In the genomic region with DNA sequence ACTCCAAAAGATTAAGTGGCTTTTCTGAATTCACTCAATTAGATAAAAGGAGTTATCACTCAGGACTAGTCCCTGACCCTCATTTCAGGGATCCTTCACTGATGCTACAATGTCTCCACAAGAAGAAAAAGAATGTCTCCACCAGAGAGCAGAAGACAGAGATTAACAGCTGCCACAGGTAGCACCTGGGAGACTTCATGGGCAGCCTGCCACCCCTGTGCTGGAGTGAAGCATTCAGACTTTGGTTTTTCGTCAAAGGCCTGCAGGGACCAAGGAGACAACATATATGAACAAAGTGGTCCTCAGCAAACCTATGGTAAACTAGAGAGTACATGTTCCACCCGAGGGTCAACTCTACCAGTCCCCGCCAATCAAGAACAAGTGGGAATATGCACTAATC, we compare ENCODE assay signal across 34 cellular contexts.
"Had no signal": no experiment of that assay in that cellular context is flagged by ENCODE, and none has a peak within 500 bp of the region (broad histone marks: within the 10 kb centered on the region; RNA-seq: fewer than 3 reads in every experiment).

No MANE protein-coding gene starts in this region.

- H3K36me3 ChIP-seq: brain microvascular endothelial cell, Peyer's patch, SJSA1, WERI-Rb-1 had no signal

- H3K9me3 Mint-ChIP-seq: activated naive CD4-positive, alpha-beta T cell treated with anti-CD3 and anti-CD28 coated beads, Interleukin-2, amount 10 ng/mL, durations not matched to agents 7 days and 5 days; activated naive CD8-positive, alpha-beta T cell treated with anti-CD3 and anti-CD28 coated beads, Interleukin-2, amount 50 U/mL, for 24 hours; central memory CD8-positive, alpha-beta T cell; T-helper 1 cell treated with Interleukin-12 subunit alpha and Interleukin-12 subunit beta and Interleukin-4 antibody, amounts not matched to agents 30 μg/mL and 1 μg/mL, for 36 hours had no signal

- H3K36me3 Mint-ChIP-seq: activated CD8-positive, alpha-beta memory T cell treated with anti-CD3 and anti-CD28 coated beads, Interleukin-2, amount 10 ng/mL, durations not matched to agents 7 days and 5 days; activated naive CD4-positive, alpha-beta T cell treated with anti-CD3 and anti-CD28 coated beads, Interleukin-2, amount 10 ng/mL, durations not matched to agents 7 days and 5 days; activated naive CD8-positive, alpha-beta T cell had no signal

- H3K4me3 Mint-ChIP-seq: activated CD4-positive, alpha-beta memory T cell treated with anti-CD3 and anti-CD28 coated beads, Interleukin-2, amount 10 ng/mL, durations not matched to agents 7 days and 5 days; activated CD8-positive, alpha-beta memory T cell treated with anti-CD3 and anti-CD28 coated beads, Interleukin-2, amount 10 ng/mL, durations not matched to agents 7 days and 5 days; activated naive CD4-positive, alpha-beta T cell treated with anti-CD3 and anti-CD28 coated beads, Interleukin-2, amount 10 ng/mL, durations not matched to agents 7 days and 5 days; activated naive CD8-positive, alpha-beta T cell; activated naive CD8-positive, alpha-beta T cell treated with anti-CD3 and anti-CD28 coated beads, Interleukin-2, amount 50 U/mL, for 24 hours; central memory CD8-positive, alpha-beta T cell; T-helper 1 cell treated with Interleukin-12 subunit alpha and Interleukin-12 subunit beta and Interleukin-4 antibody, amounts not matched to agents 30 μg/mL and 1 μg/mL, for 36 hours had no signal

- H3K27ac Mint-ChIP-seq: activated CD4-positive, alpha-beta memory T cell treated with anti-CD3 and anti-CD28 coated beads, Interleukin-2, amount 10 ng/mL, durations not matched to agents 7 days and 5 days; activated CD8-positive, alpha-beta memory T cell treated with anti-CD3 and anti-CD28 coated beads, Interleukin-2, amount 10 ng/mL, durations not matched to agents 7 days and 5 days; activated naive CD4-positive, alpha-beta T cell treated with anti-CD3 and anti-CD28 coated beads, Interleukin-2, amount 10 ng/mL, durations not matched to agents 7 days and 5 days; activated naive CD8-positive, alpha-beta T cell; activated naive CD8-positive, alpha-beta T cell treated with anti-CD3 and anti-CD28 coated beads, Interleukin-2, amount 50 U/mL, for 24 hours; T-helper 1 cell treated with Interleukin-12 subunit alpha and Interleukin-12 subunit beta and Interleukin-4 antibody, amounts not matched to agents 30 μg/mL and 1 μg/mL, for 36 hours had no signal

- H3K4me2 ChIP-seq: KMS-11, SK-N-SH had no signal

- H3K9me3 ChIP-seq: Peyer's patch, SJSA1, SK-N-SH had no signal

- H3K4me1 ChIP-seq: Peyer's patch, SJSA1 had no signal

- H3K27ac ChIP-seq: brain microvascular endothelial cell, KMS-11, Peyer's patch, SJSA1, WERI-Rb-1 had no signal

- H3K4me1 Mint-ChIP-seq: activated CD4-positive, alpha-beta memory T cell treated with anti-CD3 and anti-CD28 coated beads, Interleukin-2, amount 10 ng/mL, durations not matched to agents 7 days and 5 days; activated CD8-positive, alpha-beta memory T cell treated with anti-CD3 and anti-CD28 coated beads, Interleukin-2, amount 10 ng/mL, durations not matched to agents 7 days and 5 days; activated naive CD4-positive, alpha-beta T cell treated with anti-CD3 and anti-CD28 coated beads, Interleukin-2, amount 10 ng/mL, durations not matched to agents 7 days and 5 days; central memory CD8-positive, alpha-beta T cell had no signal

- H3K4me3 ChIP-seq: Peyer's patch, SJSA1 had no signal

- H3K27me3 ChIP-seq: brain microvascular endothelial cell, Peyer's patch, SJSA1 had no signal

- H3K9ac ChIP-seq: KMS-11, SK-N-SH had no signal

- H3K27me3 Mint-ChIP-seq: activated naive CD4-positive, alpha-beta T cell treated with anti-CD3 and anti-CD28 coated beads, Interleukin-2, amount 10 ng/mL, durations not matched to agents 7 days and 5 days; activated naive CD8-positive, alpha-beta T cell; activated naive CD8-positive, alpha-beta T cell treated with anti-CD3 and anti-CD28 coated beads, Interleukin-2, amount 50 U/mL, for 24 hours; central memory CD8-positive, alpha-beta T cell had no signal

- DNase-seq: activated CD4-positive, alpha-beta memory T cell treated with anti-CD3 and anti-CD28 coated beads, Interleukin-2, amount 10 ng/mL, durations not matched to agents 7 days and 5 days; activated CD4-positive, alpha-beta T cell treated with anti-CD3 and anti-CD28 coated beads for 4 hours; activated CD8-positive, alpha-beta memory T cell treated with anti-CD3 and anti-CD28 coated beads for 24 hours; activated CD8-positive, alpha-beta memory T cell treated with anti-CD3 and anti-CD28 coated beads, Interleukin-2, amount 10 ng/mL, durations not matched to agents 7 days and 5 days; activated CD8-positive, alpha-beta memory T cell treated with anti-CD3 and anti-CD28 coated beads, Interleukin-2, amount 50 U/mL, for 48 hours; activated effector memory CD4-positive, alpha-beta T cell treated with Interleukin-2 at 50 U/mL for 16 hours; activated naive CD4-positive, alpha-beta T cell treated with anti-CD3 and anti-CD28 coated beads, Interleukin-2, amount 10 ng/mL, durations not matched to agents 7 days and 5 days; activated naive CD8-positive, alpha-beta T cell treated with anti-CD3 and anti-CD28 coated beads, Interleukin-2, amount 50 U/mL, for 24 hours; activated T-cell treated with anti-CD3 and anti-CD28 coated beads, Interleukin-2, amount 50 U/mL, for 48 hours; anterior cingulate cortex; brain microvascular endothelial cell; MM.1S; MV-4-11; NCI-H1092 treated with DMSO at 0.1 percent for 48 hours; NCI-H1417; NCI-H146; NCI-H187; NCI-H2029 treated with DMSO at 0.1 percent for 48 hours; NCI-H2107; NCI-H2171; NCI-H510A; NCI-H526; NCI-H748 treated with DMSO at 0.1 percent for 48 hours; NK-92 treated with Interleukin-12 subunit alpha and Interleukin-12 subunit beta, amount 100 ng/mL, for 24 hours; Peyer's patch; RPMI8226; SHP77 treated with DMSO at 0.1 percent for 48 hours; SK-N-SH; WERI-Rb-1 had no signal

- ATAC-seq: activated CD8-positive, alpha-beta memory T cell treated with anti-CD3 and anti-CD28 coated beads, Interleukin-2, amount 10 ng/mL, durations not matched to agents 7 days and 5 days; activated naive CD8-positive, alpha-beta T cell treated with anti-CD3 and anti-CD28 coated beads, Interleukin-2, amount 50 U/mL, for 24 hours had no signal
